In genomic region chr10:103781329-103782061, GRCh38 we compare ENCODE assay signal across 9 cellular contexts.
DNase-seq lines count a peak whose midpoint lies in the region; ATAC-seq lines count a peak whose summit lies in the region.
"Had no signal": no experiment of that assay in that cellular context is flagged by ENCODE, and none has a peak within 500 bp of the region (broad histone marks: within the 10 kb centered on the region; RNA-seq: fewer than 3 reads in every experiment).

No MANE protein-coding gene starts in this region.

- H3K27ac ChIP-seq in CD4-positive, alpha-beta memory T cell (ENCODE audit: low read depth, low read length) = no peak overlapping the region
- H3K27ac ChIP-seq: SJCRH30 had no signal

- H3K27me3 ChIP-seq in CD4-positive, alpha-beta memory T cell (ENCODE audit: insufficient read depth, low read length) = no peaks in the 10 kb centered on the region
- H3K27me3 ChIP-seq: SJCRH30 had no signal

- H3K9me3 ChIP-seq in CD4-positive, alpha-beta memory T cell (ENCODE audit: control insufficient read depth in 1 of 2, low read length in 2 of 2) = no peaks in the 10 kb centered on the region
- H3K9me3 ChIP-seq: SJCRH30 had no signal

- DNase-seq in activated CD4-positive, CD25-positive, alpha-beta regulatory T cell treated with anti-CD3 and anti-CD28 coated beads, Interleukin-2, amount 50 U/mL, for 72 hours = no peak
- DNase-seq in NCI-H69 (lab: John Stamatoyannopoulos, UW) (peak; percentile 43), dermis microvascular lymphatic vessel endothelial cell (ENCODE audit: low read depth in 2 of 2) (peak; percentile 9 to 47)
- no peak for DNase-seq in stimulated activated naive B cell treated with anti-CD40 and anti-IgM and Interleukin-4, amounts not matched to agents 10 μg/mL and 1 μg/mL and 100 μg/mL, for 72 hours
- DNase-seq in CD4-positive, alpha-beta memory T cell = no peak

- H3K36me3 ChIP-seq in CD4-positive, alpha-beta memory T cell (ENCODE audit: insufficient read depth, low read length) = no peaks in the 10 kb centered on the region
- H3K36me3 ChIP-seq: SJCRH30 had no signal

- POLR2A ChIA-PET in CD4-positive, alpha-beta memory T cell (lab: Charles Lee; ENCODE audit: partially characterized antibody) = interaction anchor here (0.8 kb wide), 1 partner anchor 9 kb away, joined by 5 read pairs; no protein-coding TSS in a partner anchor

- no peak overlapping the region for H3K4me3 Mint-ChIP-seq in stimulated activated naive B cell treated with anti-CD40 and anti-IgM and Interleukin-4, amounts not matched to agents 10 μg/mL and 1 μg/mL and 100 μg/mL, for 72 hours
- no peak overlapping the region for H3K4me3 Mint-ChIP-seq in CD4-positive, alpha-beta memory T cell

- H3K27ac Mint-ChIP-seq in stimulated activated naive B cell treated with anti-CD40 and anti-IgM and Interleukin-4, amounts not matched to agents 10 μg/mL and 1 μg/mL and 100 μg/mL, for 72 hours = no peak overlapping the region
- H3K27ac Mint-ChIP-seq in CD4-positive, alpha-beta memory T cell = no peak overlapping the region

- peaks cover 33 to 51% of the 10 kb centered on the region in 2 donors for H3K27me3 Mint-ChIP-seq in stimulated activated naive B cell treated with anti-CD40 and anti-IgM and Interleukin-4, amounts not matched to agents 10 μg/mL and 1 μg/mL and 100 μg/mL, for 72 hours
- peaks cover 6 to 8% of the 10 kb centered on the region in 2 donors for H3K27me3 Mint-ChIP-seq in CD4-positive, alpha-beta memory T cell

- CTCF ChIA-PET in CD4-positive, alpha-beta memory T cell (lab: Charles Lee; ENCODE audit: partially characterized antibody) = interaction anchor here (0.6 to 2.5 kb wide), 5 partner anchors 9 to 96 kb away, joined by 4 to 12 read pairs (median 8); no protein-coding TSS in a partner anchor

- no peaks in the 10 kb centered on the region for H3K36me3 Mint-ChIP-seq in stimulated activated naive B cell treated with anti-CD40 and anti-IgM and Interleukin-4, amounts not matched to agents 10 μg/mL and 1 μg/mL and 100 μg/mL, for 72 hours
- no peaks in the 10 kb centered on the region for H3K36me3 Mint-ChIP-seq in CD4-positive, alpha-beta memory T cell

- no peaks in the 10 kb centered on the region for H3K9me3 Mint-ChIP-seq in stimulated activated naive B cell treated with anti-CD40 and anti-IgM and Interleukin-4, amounts not matched to agents 10 μg/mL and 1 μg/mL and 100 μg/mL, for 72 hours
- H3K9me3 Mint-ChIP-seq in CD4-positive, alpha-beta memory T cell = no peaks in the 10 kb centered on the region

- intact Hi-C loops in CD4-positive, alpha-beta memory T cell (cut with micrococcal nuclease) = no loop called here

- H3K4me3 ChIP-seq in CD4-positive, alpha-beta memory T cell (ENCODE audit: low read length in 2 of 2) = no peak overlapping the region
- H3K4me3 ChIP-seq: SJCRH30 had no signal

- H3K4me1 ChIP-seq in CD4-positive, alpha-beta memory T cell (ENCODE audit: insufficient read depth, low read length) = no peaks in the 10 kb centered on the region
- H3K4me1 ChIP-seq: SJCRH30 had no signal

- ATAC-seq in activated CD4-positive, CD25-positive, alpha-beta regulatory T cell treated with anti-CD3 and anti-CD28 coated beads, Interleukin-2, amount 50 U/mL, for 24 hours = peak; percentile 71 to 78
- peak; percentile 23 to 46 for ATAC-seq in stimulated activated naive B cell treated with anti-CD40 and anti-IgM and Interleukin-4, amounts not matched to agents 10 μg/mL and 1 μg/mL and 100 μg/mL, for 72 hours (replicated peaks)
- ATAC-seq in GM21526 (IDR thresholded peaks at IDR 0.05; ENCODE audit: low FRiP score, unreplicated experiment) (no peak), HG03095 (IDR thresholded peaks at IDR 0.05; ENCODE audit: unreplicated experiment) (no peak)

- peaks cover 11 to 13% of the 10 kb centered on the region in 2 donors for H3K4me1 Mint-ChIP-seq in stimulated activated naive B cell treated with anti-CD40 and anti-IgM and Interleukin-4, amounts not matched to agents 10 μg/mL and 1 μg/mL and 100 μg/mL, for 72 hours
- H3K4me1 Mint-ChIP-seq in CD4-positive, alpha-beta memory T cell = peaks cover 0 to 8% (median 3%) of the 10 kb centered on the region in 4 donors

Comparison
In these comparisons a context has a peak if more than half of its experiments do, and no peak if none do; other contexts are left out.
1. ATAC-seq: peak in activated CD4-positive, CD25-positive, alpha-beta regulatory T cell treated with anti-CD3 and anti-CD28 coated beads, Interleukin-2, amount 50 U/mL, for 24 hours (2 of 2) and stimulated activated naive B cell treated with anti-CD40 and anti-IgM and Interleukin-4, amounts not matched to agents 10 μg/mL and 1 μg/mL and 100 μg/mL, for 72 hours (2 of 2); none in GM21526 (single experiment) and HG03095 (single experiment).
2. DNase-seq: peak in NCI-H69 (single experiment) and dermis microvascular lymphatic vessel endothelial cell (2 of 2); none in activated CD4-positive, CD25-positive, alpha-beta regulatory T cell treated with anti-CD3 and anti-CD28 coated beads, Interleukin-2, amount 50 U/mL, for 72 hours (single experiment), stimulated activated naive B cell treated with anti-CD40 and anti-IgM and Interleukin-4, amounts not matched to agents 10 μg/mL and 1 μg/mL and 100 μg/mL, for 72 hours (single experiment) and CD4-positive, alpha-beta memory T cell (0 of 5).